In genomic region chr1:53410100-53410541, GRCh38 we compare ENCODE assay signal across 10 cellular contexts. TPM values are rescaled to one million over a fixed set of nuclear protein-coding genes. Genes with fewer than 3 reads are reported as not detected.
DNase-seq lines count a peak whose midpoint lies in the region; ATAC-seq and TF ChIP-seq lines count a peak whose summit lies in the region.
"Had no signal": no experiment of that assay in that cellular context is flagged by ENCODE, and none has a peak within 500 bp of the region (broad histone marks: within the 10 kb centered on the region; RNA-seq: fewer than 3 reads in every experiment).

No MANE protein-coding gene starts in this region.

- intact Hi-C loops in lower lobe of right lung (cut with DNase I): no loop called here

- H3K27me3 Mint-ChIP-seq in stimulated activated naive CD8-positive, alpha-beta T cell treated with anti-CD3 and anti-CD28 coated beads, Interleukin-15, amount 100 ng/mL, for 72 hours: peaks cover 10% of the 10 kb centered on the region

- ATAC-seq in stimulated activated naive CD8-positive, alpha-beta T cell treated with anti-CD3 and anti-CD28 coated beads, Interleukin-15, amount 100 ng/mL, for 72 hours: peak; percentile 21
- ATAC-seq in GM21423 (IDR thresholded peaks at IDR 0.05; ENCODE audit: unreplicated experiment): no peak
- no peak for ATAC-seq in HG02571 (IDR thresholded peaks at IDR 0.05; ENCODE audit: unreplicated experiment)
- no peak for ATAC-seq in lower lobe of right lung

- H3K27ac ChIP-seq in lower lobe of right lung: no peak overlapping the region

- peaks cover 15% of the 10 kb centered on the region for H3K4me1 ChIP-seq in lower lobe of right lung

- no peak overlapping the region for H3K4me3 ChIP-seq in lower lobe of right lung

- H3K4me3 Mint-ChIP-seq in stimulated activated naive CD8-positive, alpha-beta T cell treated with anti-CD3 and anti-CD28 coated beads, Interleukin-15, amount 100 ng/mL, for 72 hours: peak overlapping the region in 1 of 2 donors; percentile 23

- H3K36me3 ChIP-seq in lower lobe of right lung: no peaks in the 10 kb centered on the region

- peaks cover 66% of the 10 kb centered on the region for H3K4me1 Mint-ChIP-seq in stimulated activated naive CD8-positive, alpha-beta T cell treated with anti-CD3 and anti-CD28 coated beads, Interleukin-15, amount 100 ng/mL, for 72 hours

- peak overlapping the region; percentile 35 to 77 for H3K27ac Mint-ChIP-seq in stimulated activated naive CD8-positive, alpha-beta T cell treated with anti-CD3 and anti-CD28 coated beads, Interleukin-15, amount 100 ng/mL, for 72 hours

- H3K27me3 ChIP-seq in lower lobe of right lung (ENCODE audit: low read depth): peaks cover 9% of the 10 kb centered on the region

- TF ChIP-seq CTCF in lower lobe of right lung (IDR thresholded peaks at IDR 0.05): no peak

- DNase-seq in activated T-cell treated with anti-CD3 and anti-CD28 coated beads, Interleukin-2, amount 50 U/mL, for 1 hour: peak; percentile 45
- DNase-seq in activated T-cell treated with anti-CD3 and anti-CD28 coated beads for 4 hours (no peak), NCI-H69 (lab: John Stamatoyannopoulos, UW) (peak; percentile 81), dermis microvascular lymphatic vessel endothelial cell (ENCODE audit: low read depth in 2 of 2) (peak; percentile 17 to 31), lower lobe of right lung (no peak)
- DNase-seq in stimulated activated naive CD8-positive, alpha-beta T cell treated with anti-CD3 and anti-CD28 coated beads, Interleukin-15, amount 100 ng/mL, for 72 hours: peak in 1 of 2 donors; percentile 58

- H3K9me3 Mint-ChIP-seq in stimulated activated naive CD8-positive, alpha-beta T cell treated with anti-CD3 and anti-CD28 coated beads, Interleukin-15, amount 100 ng/mL, for 72 hours: no peaks in the 10 kb centered on the region

- no peaks in the 10 kb centered on the region for H3K9me3 ChIP-seq in lower lobe of right lung

RNA-seq across cellular contexts. Expression of gene DMRTB1, which starts 49.1 kb away (rescaled TPM):
- total RNA-seq in dermis microvascular lymphatic vessel endothelial cell (not detected in 2 replicates), lower lobe of right lung (not detected)
- total RNA-seq: kidney epithelial cell; T-helper 1 cell treated with Interleukin-12 subunit alpha and Interleukin-12 subunit beta and Interleukin-4 antibody, amounts not matched to agents 30 ng/mL and 1 ng/mL, for 36 hours had no signal

Comparison
In these comparisons a context has a peak if more than half of its experiments do, and no peak if none do; other contexts are left out.
1. DNase-seq: peak in activated T-cell treated with anti-CD3 and anti-CD28 coated beads, Interleukin-2, amount 50 U/mL, for 1 hour (single experiment), NCI-H69 (single experiment) and dermis microvascular lymphatic vessel endothelial cell (2 of 2); none in activated T-cell treated with anti-CD3 and anti-CD28 coated beads for 4 hours (single experiment) and lower lobe of right lung (single experiment).